In the genomic region with DNA sequence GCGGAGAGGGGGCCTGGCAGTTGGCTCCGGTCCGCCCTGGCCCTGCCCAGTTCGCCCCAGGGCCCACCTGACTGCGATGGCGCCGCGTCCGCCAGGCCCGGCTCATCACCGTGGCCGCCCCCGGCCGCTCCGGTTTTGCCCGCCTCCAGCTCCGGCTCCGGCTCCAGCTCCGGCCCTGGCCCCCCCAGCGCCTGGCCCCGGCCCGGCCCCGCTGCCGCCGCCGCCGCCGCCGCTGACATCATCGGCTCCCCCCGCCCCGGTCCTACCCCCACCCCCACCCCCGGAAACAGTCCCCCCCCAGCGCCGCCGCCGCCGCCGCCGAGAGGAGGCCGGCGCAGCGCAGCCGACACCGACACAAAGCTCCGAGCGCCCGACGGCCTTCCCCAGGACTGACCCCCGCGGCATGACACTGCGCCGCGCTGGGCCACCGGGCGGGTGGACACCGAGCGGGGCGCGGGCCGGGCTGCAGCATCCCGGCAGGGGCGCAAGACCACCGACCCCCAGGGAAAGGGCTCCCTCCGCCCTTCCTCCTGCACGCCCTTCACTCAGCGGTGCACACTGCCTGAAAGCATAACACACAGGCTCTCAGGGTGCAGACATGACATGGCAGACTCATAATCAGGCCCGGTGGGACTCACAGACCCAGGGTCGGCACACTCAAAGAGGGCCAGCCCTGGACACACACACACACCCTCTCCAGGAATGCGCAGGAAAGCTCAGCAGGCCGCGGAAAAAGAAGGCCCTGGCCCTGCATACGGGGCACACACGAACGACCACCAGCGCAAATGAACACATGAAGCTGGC, we compare ENCODE assay signal across 8 cellular contexts. TPM values are rescaled to one million over a fixed set of nuclear protein-coding genes. Genes with fewer than 3 reads are reported as not detected.
DNase-seq lines count a peak whose midpoint lies in the region; ATAC-seq and TF ChIP-seq lines count a peak whose summit lies in the region.

A gene with protein sequence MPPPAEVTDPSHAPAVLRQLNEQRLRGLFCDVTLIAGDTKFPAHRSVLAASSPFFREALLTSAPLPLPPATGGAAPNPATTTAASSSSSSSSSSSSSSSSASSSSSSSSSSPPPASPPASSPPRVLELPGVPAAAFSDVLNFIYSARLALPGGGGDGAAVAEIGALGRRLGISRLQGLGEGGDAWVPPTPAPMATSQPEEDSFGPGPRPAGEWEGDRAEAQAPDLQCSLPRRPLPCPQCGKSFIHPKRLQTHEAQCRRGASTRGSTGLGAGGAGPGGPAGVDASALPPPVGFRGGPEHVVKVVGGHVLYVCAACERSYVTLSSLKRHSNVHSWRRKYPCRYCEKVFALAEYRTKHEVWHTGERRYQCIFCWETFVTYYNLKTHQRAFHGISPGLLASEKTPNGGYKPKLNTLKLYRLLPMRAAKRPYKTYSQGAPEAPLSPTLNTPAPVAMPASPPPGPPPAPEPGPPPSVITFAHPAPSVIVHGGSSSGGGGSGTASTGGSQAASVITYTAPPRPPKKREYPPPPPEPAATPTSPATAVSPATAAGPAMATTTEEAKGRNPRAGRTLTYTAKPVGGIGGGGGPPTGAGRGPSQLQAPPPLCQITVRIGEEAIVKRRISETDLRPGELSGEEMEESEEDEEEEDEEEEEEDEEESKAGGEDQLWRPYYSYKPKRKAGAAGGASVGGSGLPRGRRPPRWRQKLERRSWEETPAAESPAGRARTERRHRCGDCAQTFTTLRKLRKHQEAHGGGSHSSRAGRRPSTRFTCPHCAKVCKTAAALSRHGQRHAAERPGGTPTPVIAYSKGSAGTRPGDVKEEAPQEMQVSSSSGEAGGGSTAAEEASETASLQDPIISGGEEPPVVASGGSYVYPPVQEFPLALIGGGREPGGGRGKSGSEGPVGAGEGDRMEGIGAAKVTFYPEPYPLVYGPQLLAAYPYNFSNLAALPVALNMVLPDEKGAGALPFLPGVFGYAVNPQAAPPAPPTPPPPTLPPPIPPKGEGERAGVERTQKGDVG (minus strand): TSS at position 243 of the 804 bp plus-strand sequence. CDS start 12,830 bp downstream, outside the sequence.

- no peak for ATAC-seq in stimulated activated naive CD8-positive, alpha-beta T cell treated with anti-CD3 and anti-CD28 coated beads, Interleukin-15, Interleukin-2, amounts not matched to agents 100 U/mL and 50 U/mL, for 24 hours
- ATAC-seq in GM18858 (IDR thresholded peaks at IDR 0.05; ENCODE audit: unreplicated experiment), result no peak

- H3K9me3 ChIP-seq in esophagus muscularis mucosa (no peaks in the 10 kb centered on the region), mucosa of stomach (ENCODE audit: control insufficient read depth, low read length) (no peaks in the 10 kb centered on the region)

- WGBS in esophagus muscularis mucosa, result 3% methylated on average over 7 of the region's 76 CpGs

- H3K27me3 ChIP-seq in esophagus muscularis mucosa (peaks cover 0 to 3% (median 0%) of the 10 kb centered on the region in 4 donors), mucosa of stomach (ENCODE audit: control insufficient read depth, insufficient read depth, low read length) (no peaks in the 10 kb centered on the region)

- TF ChIP-seq POLR2A in esophagus muscularis mucosa (IDR thresholded peaks at IDR 0.05; ENCODE audit: low read depth), result peak; percentile 38

- H3K36me3 ChIP-seq in esophagus muscularis mucosa (no peaks in the 10 kb centered on the region), mucosa of stomach (ENCODE audit: control insufficient read depth, insufficient read depth, low read length) (no peaks in the 10 kb centered on the region)

- H3K4me1 ChIP-seq in esophagus muscularis mucosa (peaks cover 62 to 78% (median 76%) of the 10 kb centered on the region in 4 donors), mucosa of stomach (ENCODE audit: control insufficient read depth, insufficient read depth, low read length) (peaks cover 47% of the 10 kb centered on the region)

- H3K9ac ChIP-seq in mucosa of stomach (ENCODE audit: low read length), result peak within 1 kb of the TSS; percentile 93

- H3K4me3 ChIP-seq in GM12875 (ENCODE audit: low read depth, low read length), result peak within 1 kb of the TSS; percentile 80
- H3K4me3 ChIP-seq in esophagus muscularis mucosa, result peak within 1 kb of the TSS; percentile 96 to 100 (median 100)
- peak within 1 kb of the TSS; percentile 92 for H3K4me3 ChIP-seq in mucosa of stomach (ENCODE audit: low read length)

- intact Hi-C loops in esophagus muscularis mucosa (cut with DNase I), result no loop called here

- H3K27ac ChIP-seq in esophagus muscularis mucosa (replicated peaks in 1 of 4), result peak within 1 kb of the TSS; percentile 100

- no peak for TF ChIP-seq EP300 in esophagus muscularis mucosa (IDR thresholded peaks at IDR 0.05)

- DNase-seq in NCI-H460 (ENCODE audit: extremely low read depth, low read depth) (no peak), esophagus muscularis mucosa (ENCODE audit: extremely low spot score) (peak; percentile 92), NOMO-1 treated with DMSO at 0.1 percent for 48 hours (lab: John Stamatoyannopoulos, UW; ENCODE audit: unreplicated experiment) (no peak)
- DNase-seq in activated T-cell treated with anti-CD3 and anti-CD28 coated beads, Interleukin-2, amount 50 U/mL, for 48 hours, result peak; percentile 61 to 73
- DNase-seq in stimulated activated naive CD8-positive, alpha-beta T cell treated with anti-CD3 and anti-CD28 coated beads, Interleukin-15, Interleukin-2, amounts not matched to agents 100 U/mL and 50 U/mL, for 24 hours, result peak; percentile 72

- TF ChIP-seq CTCF in GM12875 (IDR thresholded peaks at IDR 0.05; ENCODE audit: borderline replicate concordance, insufficient read depth, low read depth, low read length), result no peak
- no peak for TF ChIP-seq CTCF in esophagus muscularis mucosa (IDR thresholded peaks at IDR 0.05)

RNA-seq across cellular contexts. Expression of the gene that starts here (rescaled TPM):
- total RNA-seq in NCI-H460 (2014; rRNA removed; shearing (Covaris generic)), result 14.7 and 15.3 TPM in 2 replicates
- 8.5 and 10.1 TPM in 2 replicates for polyA plus RNA-seq in NCI-H460 (2014; cell fraction: nucleus; rRNA removed)
- total RNA-seq in esophagus muscularis mucosa, result 100 to 1,000 TPM in 2 of 4 donors, 10 to 100 TPM in 2; 57.5 to 113 (median 87.7) TPM

Comparison
In these comparisons a context has a peak if more than half of its experiments do, and no peak if none do; other contexts are left out.
1. DNase-seq: peak in activated T-cell treated with anti-CD3 and anti-CD28 coated beads, Interleukin-2, amount 50 U/mL, for 48 hours (2 of 2), esophagus muscularis mucosa (single experiment) and stimulated activated naive CD8-positive, alpha-beta T cell treated with anti-CD3 and anti-CD28 coated beads, Interleukin-15, Interleukin-2, amounts not matched to agents 100 U/mL and 50 U/mL, for 24 hours (single experiment); none in NCI-H460 (single experiment) and NOMO-1 treated with DMSO at 0.1 percent for 48 hours (single experiment).
2. Peak in every context shown above with its lines, with median percentiles within 50 percentile points of each other: H3K4me3 ChIP-seq.